ENCODE assay signal across 7 cellular contexts in the genomic region with DNA sequence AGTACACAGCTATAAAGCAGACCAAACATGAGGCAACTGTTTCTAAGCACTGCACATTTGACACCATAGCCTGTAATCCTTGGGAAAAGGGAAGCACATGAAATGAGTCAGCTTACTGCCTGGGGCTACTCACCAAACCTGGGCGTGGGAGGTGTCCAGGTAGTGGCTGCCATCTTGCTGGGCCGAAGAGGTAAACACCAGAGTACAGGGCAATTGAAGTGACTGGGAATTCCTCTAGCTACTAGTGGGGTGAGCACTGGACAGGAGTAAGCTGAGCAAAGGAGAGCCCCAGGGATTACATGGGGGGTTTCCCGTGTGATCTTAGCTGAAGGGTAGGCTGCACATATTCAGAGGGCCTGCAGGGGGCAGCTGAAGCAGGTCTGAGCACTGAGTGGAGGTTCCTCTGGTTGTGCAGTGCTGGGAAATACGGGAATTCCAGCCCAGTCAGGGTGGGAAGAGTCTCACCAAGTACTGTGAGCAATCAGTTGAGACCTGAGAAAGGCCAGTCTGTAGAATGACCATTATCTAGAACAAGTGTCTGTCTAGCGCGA.
DNase-seq lines count a peak whose midpoint lies in the region; ATAC-seq, FAIRE-seq and TF ChIP-seq lines count a peak whose summit lies in the region.

No MANE protein-coding gene starts in this region.

- FAIRE-seq in GM12891 (lab: Jason Lieb, UNC): no peak

- no peak for TF ChIP-seq POLR2A in GM12891 (IDR thresholded peaks at IDR 0.05; ENCODE audit: low read depth, low read length)

- DNase-seq in UCSD-AML1 (lab: John Stamatoyannopoulos, UW; ENCODE audit: unreplicated experiment) (peak; percentile 30), lung microvascular endothelial cell (ENCODE audit: low read depth in 2 of 2) (peak; percentile 29 to 44), ureter (ENCODE audit: low spot score) (no peak), GM12891 (ENCODE audit: insufficient read length, low spot score) (no peak)

- ATAC-seq in GM18520 (IDR thresholded peaks at IDR 0.05; ENCODE audit: unreplicated experiment) (peak; percentile 63), HG02938 (IDR thresholded peaks at IDR 0.05; ENCODE audit: unreplicated experiment) (peak; percentile 61), GM18519 (IDR thresholded peaks at IDR 0.05; ENCODE audit: low FRiP score, unreplicated experiment) (no peak)

TF ChIP-seq in GM12891, 5 proteins besides CTCF, POLR2A, EP300 and RAD21:
- no peak for TF ChIP-seq POU2F2 (IDR thresholded peaks at IDR 0.05; ENCODE audit: low read depth, low read length)

Comparison
In these comparisons a context has a peak if more than half of its experiments do, and no peak if none do; other contexts are left out.
1. DNase-seq: peak in UCSD-AML1 (single experiment) and lung microvascular endothelial cell (2 of 2); none in ureter (single experiment) and GM12891 (single experiment).